1 cellular context compared by ENCODE assay signal in genomic region chr15:100115066-100115710, GRCh38.
TF ChIP-seq lines count a peak whose summit lies in the region.

No MANE protein-coding gene starts in this region.

TF ChIP-seq in GM23338, 12 proteins besides CTCF, POLR2A, EP300 and RAD21:
- TF ChIP-seq, protein P1, sequence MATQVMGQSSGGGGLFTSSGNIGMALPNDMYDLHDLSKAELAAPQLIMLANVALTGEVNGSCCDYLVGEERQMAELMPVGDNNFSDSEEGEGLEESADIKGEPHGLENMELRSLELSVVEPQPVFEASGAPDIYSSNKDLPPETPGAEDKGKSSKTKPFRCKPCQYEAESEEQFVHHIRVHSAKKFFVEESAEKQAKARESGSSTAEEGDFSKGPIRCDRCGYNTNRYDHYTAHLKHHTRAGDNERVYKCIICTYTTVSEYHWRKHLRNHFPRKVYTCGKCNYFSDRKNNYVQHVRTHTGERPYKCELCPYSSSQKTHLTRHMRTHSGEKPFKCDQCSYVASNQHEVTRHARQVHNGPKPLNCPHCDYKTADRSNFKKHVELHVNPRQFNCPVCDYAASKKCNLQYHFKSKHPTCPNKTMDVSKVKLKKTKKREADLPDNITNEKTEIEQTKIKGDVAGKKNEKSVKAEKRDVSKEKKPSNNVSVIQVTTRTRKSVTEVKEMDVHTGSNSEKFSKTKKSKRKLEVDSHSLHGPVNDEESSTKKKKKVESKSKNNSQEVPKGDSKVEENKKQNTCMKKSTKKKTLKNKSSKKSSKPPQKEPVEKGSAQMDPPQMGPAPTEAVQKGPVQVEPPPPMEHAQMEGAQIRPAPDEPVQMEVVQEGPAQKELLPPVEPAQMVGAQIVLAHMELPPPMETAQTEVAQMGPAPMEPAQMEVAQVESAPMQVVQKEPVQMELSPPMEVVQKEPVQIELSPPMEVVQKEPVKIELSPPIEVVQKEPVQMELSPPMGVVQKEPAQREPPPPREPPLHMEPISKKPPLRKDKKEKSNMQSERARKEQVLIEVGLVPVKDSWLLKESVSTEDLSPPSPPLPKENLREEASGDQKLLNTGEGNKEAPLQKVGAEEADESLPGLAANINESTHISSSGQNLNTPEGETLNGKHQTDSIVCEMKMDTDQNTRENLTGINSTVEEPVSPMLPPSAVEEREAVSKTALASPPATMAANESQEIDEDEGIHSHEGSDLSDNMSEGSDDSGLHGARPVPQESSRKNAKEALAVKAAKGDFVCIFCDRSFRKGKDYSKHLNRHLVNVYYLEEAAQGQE (IDR thresholded peaks at IDR 0.05; ENCODE audit: unreplicated experiment), result no peak
- TF ChIP-seq ZNF331 (CRISPR knock-in tag; IDR thresholded peaks at IDR 0.05; ENCODE audit: low read depth) (no peak), ZNF114 (CRISPR knock-in tag; IDR thresholded peaks at IDR 0.05) (no peak), ETS1 (IDR thresholded peaks at IDR 0.05) (no peak), EZH2 (IDR thresholded peaks at IDR 0.05; ENCODE audit: low read depth, unreplicated experiment) (no peak), EZH2phosphoT487 (IDR thresholded peaks at IDR 0.05; ENCODE audit: unreplicated experiment) (no peak), NANOG (IDR thresholded peaks at IDR 0.05; ENCODE audit: borderline replicate concordance) (no peak), JUNB (IDR thresholded peaks at IDR 0.05; ENCODE audit: unreplicated experiment) (no peak)
- TF ChIP-seq, protein P2, sequence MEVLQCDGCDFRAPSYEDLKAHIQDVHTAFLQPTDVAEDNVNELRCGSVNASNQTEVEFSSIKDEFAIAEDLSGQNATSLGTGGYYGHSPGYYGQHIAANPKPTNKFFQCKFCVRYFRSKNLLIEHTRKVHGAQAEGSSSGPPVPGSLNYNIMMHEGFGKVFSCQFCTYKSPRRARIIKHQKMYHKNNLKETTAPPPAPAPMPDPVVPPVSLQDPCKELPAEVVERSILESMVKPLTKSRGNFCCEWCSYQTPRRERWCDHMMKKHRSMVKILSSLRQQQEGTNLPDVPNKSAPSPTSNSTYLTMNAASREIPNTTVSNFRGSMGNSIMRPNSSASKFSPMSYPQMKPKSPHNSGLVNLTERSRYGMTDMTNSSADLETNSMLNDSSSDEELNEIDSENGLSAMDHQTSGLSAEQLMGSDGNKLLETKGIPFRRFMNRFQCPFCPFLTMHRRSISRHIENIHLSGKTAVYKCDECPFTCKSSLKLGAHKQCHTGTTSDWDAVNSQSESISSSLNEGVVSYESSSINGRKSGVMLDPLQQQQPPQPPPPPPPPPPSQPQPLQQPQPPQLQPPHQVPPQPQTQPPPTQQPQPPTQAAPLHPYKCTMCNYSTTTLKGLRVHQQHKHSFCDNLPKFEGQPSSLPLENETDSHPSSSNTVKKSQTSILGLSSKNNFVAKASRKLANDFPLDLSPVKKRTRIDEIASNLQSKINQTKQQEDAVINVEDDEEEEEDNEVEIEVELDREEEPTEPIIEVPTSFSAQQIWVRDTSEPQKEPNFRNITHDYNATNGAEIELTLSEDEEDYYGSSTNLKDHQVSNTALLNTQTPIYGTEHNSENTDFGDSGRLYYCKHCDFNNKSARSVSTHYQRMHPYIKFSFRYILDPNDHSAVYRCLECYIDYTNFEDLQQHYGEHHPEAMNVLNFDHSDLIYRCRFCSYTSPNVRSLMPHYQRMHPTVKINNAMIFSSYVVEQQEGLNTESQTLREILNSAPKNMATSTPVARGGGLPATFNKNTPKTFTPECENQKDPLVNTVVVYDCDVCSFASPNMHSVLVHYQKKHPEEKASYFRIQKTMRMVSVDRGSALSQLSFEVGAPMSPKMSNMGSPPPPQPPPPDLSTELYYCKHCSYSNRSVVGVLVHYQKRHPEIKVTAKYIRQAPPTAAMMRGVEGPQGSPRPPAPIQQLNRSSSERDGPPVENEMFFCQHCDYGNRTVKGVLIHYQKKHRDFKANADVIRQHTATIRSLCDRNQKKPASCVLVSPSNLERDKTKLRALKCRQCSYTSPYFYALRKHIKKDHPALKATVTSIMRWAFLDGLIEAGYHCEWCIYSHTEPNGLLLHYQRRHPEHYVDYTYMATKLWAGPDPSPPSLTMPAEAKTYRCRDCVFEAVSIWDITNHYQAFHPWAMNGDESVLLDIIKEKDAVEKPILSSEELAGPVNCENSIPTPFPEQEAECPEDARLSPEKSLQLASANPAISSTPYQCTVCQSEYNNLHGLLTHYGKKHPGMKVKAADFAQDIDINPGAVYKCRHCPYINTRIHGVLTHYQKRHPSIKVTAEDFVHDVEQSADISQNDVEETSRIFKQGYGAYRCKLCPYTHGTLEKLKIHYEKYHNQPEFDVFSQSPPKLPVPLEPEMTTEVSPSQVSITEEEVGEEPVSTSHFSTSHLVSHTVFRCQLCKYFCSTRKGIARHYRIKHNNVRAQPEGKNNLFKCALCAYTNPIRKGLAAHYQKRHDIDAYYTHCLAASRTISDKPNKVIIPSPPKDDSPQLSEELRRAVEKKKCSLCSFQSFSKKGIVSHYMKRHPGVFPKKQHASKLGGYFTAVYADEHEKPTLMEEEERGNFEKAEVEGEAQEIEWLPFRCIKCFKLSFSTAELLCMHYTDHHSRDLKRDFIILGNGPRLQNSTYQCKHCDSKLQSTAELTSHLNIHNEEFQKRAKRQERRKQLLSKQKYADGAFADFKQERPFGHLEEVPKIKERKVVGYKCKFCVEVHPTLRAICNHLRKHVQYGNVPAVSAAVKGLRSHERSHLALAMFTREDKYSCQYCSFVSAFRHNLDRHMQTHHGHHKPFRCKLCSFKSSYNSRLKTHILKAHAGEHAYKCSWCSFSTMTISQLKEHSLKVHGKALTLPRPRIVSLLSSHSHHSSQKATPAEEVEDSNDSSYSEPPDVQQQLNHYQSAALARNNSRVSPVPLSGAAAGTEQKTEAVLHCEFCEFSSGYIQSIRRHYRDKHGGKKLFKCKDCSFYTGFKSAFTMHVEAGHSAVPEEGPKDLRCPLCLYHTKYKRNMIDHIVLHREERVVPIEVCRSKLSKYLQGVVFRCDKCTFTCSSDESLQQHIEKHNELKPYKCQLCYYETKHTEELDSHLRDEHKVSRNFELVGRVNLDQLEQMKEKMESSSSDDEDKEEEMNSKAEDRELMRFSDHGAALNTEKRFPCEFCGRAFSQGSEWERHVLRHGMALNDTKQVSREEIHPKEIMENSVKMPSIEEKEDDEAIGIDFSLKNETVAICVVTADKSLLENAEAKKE (CRISPR knock-in tag; IDR thresholded peaks at IDR 0.05), result no peak
